In the genomic region with DNA sequence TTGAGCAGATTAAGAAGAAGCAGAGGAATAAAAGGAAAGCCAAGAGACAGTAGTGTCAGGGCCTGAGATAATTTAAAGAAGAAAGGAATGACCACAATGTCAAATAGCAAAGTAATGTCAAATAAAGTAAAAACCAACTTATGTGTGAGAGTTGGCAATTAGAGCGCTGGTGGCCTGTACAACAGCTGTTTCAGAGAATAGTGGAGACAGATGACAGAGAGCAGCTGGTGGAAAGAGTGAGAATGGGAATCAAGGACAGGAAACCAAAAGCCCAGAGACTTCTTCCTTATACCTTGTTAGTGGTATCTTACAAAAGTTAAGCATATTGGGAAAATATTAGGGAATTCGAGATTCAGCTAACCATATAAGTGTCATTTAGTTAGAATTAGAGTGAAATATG, we compare ENCODE assay signal across 18 cellular contexts.
"Had no signal": no experiment of that assay in that cellular context is flagged by ENCODE, and none has a peak within 500 bp of the region (broad histone marks: within the 10 kb centered on the region; RNA-seq: fewer than 3 reads in every experiment).

No MANE protein-coding gene starts in this region.

- H3K27me3 Mint-ChIP-seq: activated naive CD4-positive, alpha-beta T cell treated with anti-CD3 and anti-CD28 coated beads, Interleukin-2, amount 50 U/mL, for 24 hours; brain; natural killer cell treated with Interleukin-12 subunit alpha and Interleukin-12 subunit beta and Interleukin-15 and Interleukin-18, amount 100 ng/mL, for 72 hours had no signal

- FAIRE-seq: endometrium, frontal cortex had no signal

- H3K4me3 Mint-ChIP-seq: activated naive CD4-positive, alpha-beta T cell treated with anti-CD3 and anti-CD28 coated beads, Interleukin-2, amount 50 U/mL, for 24 hours; brain; natural killer cell treated with Interleukin-12 subunit alpha and Interleukin-12 subunit beta and Interleukin-15 and Interleukin-18, amount 100 ng/mL, for 72 hours had no signal

- H3K4me1 Mint-ChIP-seq: activated naive CD4-positive, alpha-beta T cell treated with anti-CD3 and anti-CD28 coated beads, Interleukin-2, amount 50 U/mL, for 24 hours had no signal

- H3K27ac Mint-ChIP-seq: activated naive CD4-positive, alpha-beta T cell treated with anti-CD3 and anti-CD28 coated beads, Interleukin-2, amount 50 U/mL, for 24 hours; brain; natural killer cell treated with Interleukin-12 subunit alpha and Interleukin-12 subunit beta and Interleukin-15 and Interleukin-18, amount 100 ng/mL, for 72 hours had no signal

- ATAC-seq: lower lobe of right lung; natural killer cell treated with Interleukin-12 subunit alpha and Interleukin-12 subunit beta and Interleukin-15 and Interleukin-18, amount 100 ng/mL, for 72 hours; stimulated activated naive CD8-positive, alpha-beta T cell treated with anti-CD3 and anti-CD28 coated beads, Interleukin-15, Interleukin-2, amounts not matched to agents 100 U/mL and 50 U/mL, for 24 hours had no signal

- H3K27me3 ChIP-seq: ovary, sigmoid colon, suprapubic skin, upper lobe of left lung had no signal

- H3K9me3 ChIP-seq: ovary had no signal

- H3K36me3 ChIP-seq: lower lobe of right lung, ovary, sigmoid colon, suprapubic skin, upper lobe of left lung had no signal

- H3K4me3 ChIP-seq: lower lobe of right lung, ovary, sigmoid colon, suprapubic skin, upper lobe of left lung had no signal

- H3K4me1 ChIP-seq: lower lobe of right lung, sigmoid colon, suprapubic skin, upper lobe of left lung had no signal

- DNase-seq: activated effector memory CD4-positive, alpha-beta T cell treated with Interleukin-2 at 50 U/mL for 16 hours; activated T-cell treated with anti-CD3 and anti-CD28 coated beads, Interleukin-2, amount 50 U/mL, for 1 hour; amniotic stem cell; hippocampal formation; kidney glomerular epithelial cell; lower lobe of right lung; ovary; sigmoid colon; stimulated activated CD4-positive, alpha-beta T cell treated with anti-CD3 and anti-CD28 coated beads, Interleukin-4, amount 100 ng/mL, for 1 hour; stimulated activated CD8-positive, alpha-beta memory T cell treated with anti-CD3 and anti-CD28 coated beads, Interleukin-4, amount 100 ng/mL, for 48 hours; stimulated activated naive CD8-positive, alpha-beta T cell treated with anti-CD3 and anti-CD28 coated beads, Interleukin-15, Interleukin-2, amounts not matched to agents 100 U/mL and 50 U/mL, for 24 hours; upper lobe of left lung had no signal

- H3K36me3 Mint-ChIP-seq: activated naive CD4-positive, alpha-beta T cell treated with anti-CD3 and anti-CD28 coated beads, Interleukin-2, amount 50 U/mL, for 24 hours; brain had no signal

- H3K27ac ChIP-seq: lower lobe of right lung, ovary, sigmoid colon, suprapubic skin, upper lobe of left lung had no signal
